Comparison of ENCODE assay signal across 15 cellular contexts in the genomic region with DNA sequence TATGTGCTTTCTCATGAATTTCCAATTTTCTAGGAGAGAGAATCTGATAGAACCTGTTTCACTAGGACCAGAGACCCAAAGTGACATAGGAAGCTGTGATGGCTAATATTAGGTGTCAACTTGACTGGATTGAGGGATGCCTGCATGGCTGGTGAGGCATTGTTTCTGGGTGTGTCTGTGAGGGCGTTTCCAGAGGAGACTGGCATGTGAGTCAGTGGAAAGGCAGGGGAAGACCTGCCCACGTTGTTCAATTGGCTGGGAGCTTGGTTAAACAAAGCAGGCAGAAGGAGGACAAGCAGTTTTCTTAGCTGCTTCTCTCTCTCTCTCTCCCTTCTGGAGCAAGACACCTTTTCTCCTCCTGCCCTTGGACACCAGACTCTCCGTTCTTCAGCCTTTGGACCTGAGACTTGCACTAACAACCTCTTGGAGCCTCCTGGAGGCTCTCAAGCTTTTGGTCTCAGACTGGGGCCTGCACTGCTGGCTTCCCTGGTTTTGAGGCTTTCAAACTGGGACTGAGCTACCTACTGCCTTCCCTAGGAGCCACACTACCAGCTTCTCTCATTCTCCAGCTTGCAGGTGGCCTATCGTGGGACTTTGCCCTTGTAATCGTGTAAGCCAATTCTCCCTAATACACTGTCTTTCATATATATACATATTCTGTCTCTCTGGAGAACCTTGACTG.
DNase-seq lines count a peak whose midpoint lies in the region; ATAC-seq and TF ChIP-seq lines count a peak whose summit lies in the region.
"Had no signal": no experiment of that assay in that cellular context is flagged by ENCODE, and none has a peak within 500 bp of the region (broad histone marks: within the 10 kb centered on the region; RNA-seq: fewer than 3 reads in every experiment).

No MANE protein-coding gene starts in this region.

- H3K4me1 ChIP-seq in Karpas-422 (ENCODE audit: low read length) = no peaks in the 10 kb centered on the region
- H3K4me1 ChIP-seq: upper lobe of left lung had no signal

- peak; percentile 18 for DNase-seq in SIG-M5 treated with dmso at 0.1 percent for 504 hours (lab: John Stamatoyannopoulos, UW; ENCODE audit: unreplicated experiment)
- DNase-seq in SIG-M5 (lab: John Stamatoyannopoulos, UW) = no peak
- DNase-seq in RKO (ENCODE audit: low spot score) = peak; percentile 54
- DNase-seq in fibroblast of the aortic adventitia (ENCODE audit: low read depth) = peak; percentile 16
- no peak for DNase-seq in NCI-H446 (lab: John Stamatoyannopoulos, UW)
- DNase-seq in Karpas-422 = no peak
- DNase-seq: 8988T; activated CD8-positive, alpha-beta memory T cell treated with anti-CD3 and anti-CD28 coated beads, Interleukin-2, amount 10 ng/mL, durations not matched to agents 7 days and 5 days; KBM-7; NCI-H2029; upper lobe of left lung had no signal

- H3K4me3 ChIP-seq in fibroblast of the aortic adventitia (ENCODE audit: low read depth, low read length) = no peak overlapping the region
- no peak overlapping the region for H3K4me3 ChIP-seq in skin epidermis
- no peak overlapping the region for H3K4me3 ChIP-seq in Karpas-422 (ENCODE audit: low read length)
- H3K4me3 ChIP-seq: HAP-1, upper lobe of left lung had no signal

- no peaks in the 10 kb centered on the region for H3K9me3 ChIP-seq in Karpas-422 (ENCODE audit: low read length)
- H3K9me3 ChIP-seq: HAP-1, upper lobe of left lung had no signal

- no peak overlapping the region for H2AFZ ChIP-seq in Karpas-422 (ENCODE audit: low read length)

- no peaks in the 10 kb centered on the region for H3K79me2 ChIP-seq in Karpas-422 (ENCODE audit: low read length)

- no peaks in the 10 kb centered on the region for H3K9me2 ChIP-seq in Karpas-422 (replicated peaks; ENCODE audit: insufficient read depth, low read length)

- no peaks in the 10 kb centered on the region for H4K20me1 ChIP-seq in Karpas-422 (ENCODE audit: insufficient read depth, low read depth, low read length)

- no peak overlapping the region for H3K9ac ChIP-seq in Karpas-422 (ENCODE audit: low read length)

- H3K36me3 ChIP-seq in Karpas-422 (ENCODE audit: insufficient read depth, low read length) = no peaks in the 10 kb centered on the region
- H3K36me3 ChIP-seq: HAP-1, upper lobe of left lung had no signal

- no peak for TF ChIP-seq CTCF in fibroblast of the aortic adventitia (IDR thresholded peaks at IDR 0.05; ENCODE audit: insufficient read depth, low read length)

- no peak for ATAC-seq in HG03521 (IDR thresholded peaks at IDR 0.05; ENCODE audit: unreplicated experiment)
- ATAC-seq: activated CD8-positive, alpha-beta memory T cell treated with anti-CD3 and anti-CD28 coated beads, Interleukin-2, amount 10 ng/mL, durations not matched to agents 7 days and 5 days; activated naive CD4-positive, alpha-beta T cell treated with anti-CD3 and anti-CD28 coated beads, Interleukin-2, amount 50 U/mL, for 72 hours had no signal

- H3K27me3 ChIP-seq in Karpas-422 (ENCODE audit: low read length) = no peaks in the 10 kb centered on the region
- H3K27me3 ChIP-seq: upper lobe of left lung had no signal

- peak overlapping the region in 14 of 21 experiments; percentile 19 to 81 (median 47) for H3K27ac ChIP-seq in skin epidermis
- H3K27ac ChIP-seq in Karpas-422 (ENCODE audit: low read length) = no peak overlapping the region
- H3K27ac ChIP-seq: upper lobe of left lung had no signal

- H3K4me2 ChIP-seq in Karpas-422 (ENCODE audit: low read depth, low read length, poor library complexity, severe bottlenecking) = no peak overlapping the region

Comparison
In these comparisons a context has a peak if more than half of its experiments do, and no peak if none do; other contexts are left out.
1. DNase-seq: peak in SIG-M5 treated with dmso at 0.1 percent for 504 hours (single experiment), RKO (single experiment) and fibroblast of the aortic adventitia (single experiment); none in SIG-M5 (single experiment), NCI-H446 (0 of 2) and Karpas-422 (single experiment).